ENCODE assay signal across 8 cellular contexts in genomic region chr5:67215592-67216471, GRCh38. TPM values are rescaled to one million over a fixed set of nuclear protein-coding genes. Genes with fewer than 3 reads are reported as not detected.
DNase-seq lines count a peak whose midpoint lies in the region; ATAC-seq, FAIRE-seq and TF ChIP-seq lines count a peak whose summit lies in the region.

No MANE protein-coding gene starts in this region.

- peaks cover 58 to 67% (median 63%) of the 10 kb centered on the region in 3 donors for H3K4me1 Mint-ChIP-seq in T-cell

- H3K4me3 Mint-ChIP-seq in T-cell: peak overlapping the region; percentile 67 to 77 (median 67)

- H3K9me3 ChIP-seq in A549 (no peaks in the 10 kb centered on the region), adipocyte (ENCODE audit: control insufficient read depth, low read length) (no peaks in the 10 kb centered on the region)

- peak overlapping the region in 1 of 2 experiments; percentile 34; a peak in 1 of 6 replicates for H3K27ac ChIP-seq in A549

- H3K27me3 ChIP-seq in adipocyte (replicated peaks; ENCODE audit: control insufficient read depth, insufficient read depth, low read length): no peaks in the 10 kb centered on the region

- POLR2A ChIA-PET in A549 (lab: Yijun Ruan, JAX): no interaction called here
- POLR2A ChIA-PET in T-cell (lab: Charles Lee): interaction anchor here (0.5 to 0.7 kb wide), 4 partner anchors 42 to 1652 kb away, joined by 3 to 4 read pairs (median 3); no protein-coding TSS in a partner anchor

- ATAC-seq in A549: no peak; a peak in 1 of 6 replicates
- peak; percentile 99 for ATAC-seq in HG03432 (IDR thresholded peaks at IDR 0.05; ENCODE audit: unreplicated experiment)
- ATAC-seq in T-cell (replicated peaks in 1 of 4): peak; percentile 97 to 98 (median 98)

- H3K27me3 Mint-ChIP-seq in T-cell: no peaks in the 10 kb centered on the region

- H3K4me2 ChIP-seq in A549: peak overlapping the region; percentile 32; the same call in 2 of the 3 replicates

- no peak for TF ChIP-seq CTCF in A549 (IDR thresholded peaks at IDR 0.05)

- no peak overlapping the region for H3K4me3 ChIP-seq in A549
- no peak overlapping the region for H3K4me3 ChIP-seq in adipocyte (ENCODE audit: low read length)

- DNase-seq in A549 (ENCODE audit: low read depth in 1 of 2, low spot score in 1 of 2) (no peak), GM19238 (ENCODE audit: insufficient read length, low spot score) (peak; percentile 63), T-cell (peak; percentile 59 to 89 (median 76)), adipocyte (ENCODE audit: low read depth) (peak; percentile 18), kidney tubule cell (ENCODE audit: low spot score) (peak; percentile 52), inferior parietal cortex (ENCODE audit: extremely low spot score) (no peak)
- DNase-seq in stimulated activated CD4-positive, alpha-beta T cell treated with anti-CD3 and anti-CD28 coated beads, Interleukin-4, amount 100 ng/mL, for 24 hours: peak; percentile 66

- H3K36me3 Mint-ChIP-seq in T-cell: no peaks in the 10 kb centered on the region

- H3K27ac Mint-ChIP-seq in T-cell: peak overlapping the region; percentile 99

- FAIRE-seq in A549 (lab: Jason Lieb, UNC): no peak

- no peak for TF ChIP-seq RAD21 in A549 (conservative IDR thresholded peaks at IDR 0.05 in 1 of 2, IDR thresholded peaks at IDR 0.05 in 1 of 2)

- H3K4me1 ChIP-seq in A549: no peaks in the 10 kb centered on the region
- peaks cover 16% of the 10 kb centered on the region for H3K4me1 ChIP-seq in adipocyte (ENCODE audit: control insufficient read depth, insufficient read depth, low read length)

- no peak for TF ChIP-seq EP300 in A549 (IDR thresholded peaks at IDR 0.05)

- H3K36me3 ChIP-seq in adipocyte (ENCODE audit: control insufficient read depth, insufficient read depth, low read length, severe bottlenecking): no peaks in the 10 kb centered on the region

- CTCF ChIA-PET in A549 (lab: Yijun Ruan, JAX): interaction anchor here (1.1 to 2.1 kb wide), 2 partner anchors 50 to 1037 kb away, joined by 4 to 5 read pairs; no protein-coding TSS in a partner anchor
- CTCF ChIA-PET in T-cell (lab: Charles Lee): interaction anchor here in 1 of 2 donors (0.6 to 1.5 kb wide), 4 partner anchors 9 to 57 kb away, joined by 3 to 9 read pairs (median 6); no protein-coding TSS in a partner anchor

- 63% methylated on average over 17 of the region's 17 CpGs for WGBS in A549 (ENCODE audit: missing lambda C conversion rate)

- no peak overlapping the region for H3K9ac ChIP-seq in adipocyte (ENCODE audit: low read length)

- no peaks in the 10 kb centered on the region for H3K9me3 Mint-ChIP-seq in T-cell

- TF ChIP-seq POLR2A in A549 (IDR thresholded peaks at IDR 0.05; ENCODE audit: low read length): no peak

TF ChIP-seq in A549, 52 proteins besides CTCF, POLR2A, EP300 and RAD21:
- TF ChIP-seq HES2 (IDR thresholded peaks at IDR 0.05): no peak
- TF ChIP-seq PBX3 (IDR thresholded peaks at IDR 0.05): no peak
- TF ChIP-seq JUN (IDR thresholded peaks at IDR 0.05): no peak
- no peak for TF ChIP-seq TP53 (CRISPR knock-in tag; IDR thresholded peaks at IDR 0.05)
- TF ChIP-seq SMC3 (IDR thresholded peaks at IDR 0.05): no peak
- no peak for TF ChIP-seq KDM1A (IDR thresholded peaks at IDR 0.05; ENCODE audit: low read depth)
- no peak for TF ChIP-seq RARB (CRISPR knock-in tag; IDR thresholded peaks at IDR 0.05)

RNA-seq across cellular contexts. Expression of gene CD180, which starts 19.2 kb away (rescaled TPM):
- polyA plus RNA-seq in A549 (2011; rRNA removed): not detected in 2 replicates
- not detected in 2 replicates for polyA plus RNA-seq in A549 (2012; cell fraction: cytosol; rRNA removed)
- polyA plus RNA-seq in A549 (2012; cell fraction: nucleus; rRNA removed): not detected in 2 replicates
- polyA plus RNA-seq in A549 (2017; fragmentation: RNase III; extraction: RNeasy Plus Mini Kit Qiagen cat#74134 plus additional on column Dnase treatment): 0.01 TPM in 1 of 3 replicates, not detected in the others
- polyA minus RNA-seq in A549 (2011; rRNA and poly(A)+ RNA removed): not detected in 2 replicates
- 1 to 10 TPM in 2 of 5 donors, under 1 TPM in 3; 0.16 to 1.3 (median 0.73) TPM for total RNA-seq in T-cell

Comparison
In these comparisons a context has a peak if more than half of its experiments do, and no peak if none do; other contexts are left out.
1. ATAC-seq: peak in HG03432 (single experiment) and T-cell (4 of 4); none in A549 (0 of 2).
2. DNase-seq: peak in GM19238 (single experiment), T-cell (34 of 34), adipocyte (single experiment), kidney tubule cell (single experiment) and stimulated activated CD4-positive, alpha-beta T cell treated with anti-CD3 and anti-CD28 coated beads, Interleukin-4, amount 100 ng/mL, for 24 hours (single experiment); none in A549 (0 of 2) and inferior parietal cortex (single experiment).